ENCODE assay signal across 21 cellular contexts in genomic region chr7:34315032-34315431, GRCh38.
A peak's percentile ranks its signal among the peaks of the same experiment; 100 is the strongest.
DNase-seq lines count a peak whose midpoint lies in the region; FAIRE-seq and TF ChIP-seq lines count a peak whose summit lies in the region.
"Had no signal": no experiment of that assay in that cellular context is flagged by ENCODE, and none has a peak within 500 bp of the region (broad histone marks: within the 10 kb centered on the region; RNA-seq: fewer than 3 reads in every experiment).

No MANE protein-coding gene starts in this region.

- no peaks in the 10 kb centered on the region for H3K4me1 Mint-ChIP-seq in Calu3 (ENCODE audit: low read depth, unreplicated experiment)
- H3K4me1 Mint-ChIP-seq in activated naive CD4-positive, alpha-beta T cell treated with anti-CD3 and anti-CD28 coated beads for 36 hours (ENCODE audit: low read depth), result no peaks in the 10 kb centered on the region
- H3K4me1 Mint-ChIP-seq: naive thymus-derived CD8-positive, alpha-beta T cell had no signal

- H3K27me3 ChIP-seq in BJ (ENCODE audit: control insufficient read depth, insufficient read depth, low read length), result no peaks in the 10 kb centered on the region
- H3K27me3 ChIP-seq in suprapubic skin, result no peaks in the 10 kb centered on the region
- H3K27me3 ChIP-seq: BLaER1, gastrocnemius medialis, testis had no signal

- peaks cover 3% of the 10 kb centered on the region for H3K9me3 Mint-ChIP-seq in Calu3 (ENCODE audit: low read depth, unreplicated experiment)
- H3K9me3 Mint-ChIP-seq in activated naive CD4-positive, alpha-beta T cell treated with anti-CD3 and anti-CD28 coated beads for 36 hours, result peaks cover 10% of the 10 kb centered on the region

- FAIRE-seq in kidney (lab: Jason Lieb, UNC), result no peak
- FAIRE-seq: small intestine had no signal

- POLR2A ChIA-PET in BJ (lab: Charles Lee), result interaction anchor here (0.6 kb wide), 1 partner anchor 593 kb away, joined by 3 read pairs; no protein-coding TSS in a partner anchor

- H3K27me3 Mint-ChIP-seq in Calu3 (ENCODE audit: unreplicated experiment), result no peaks in the 10 kb centered on the region
- peaks cover 5% of the 10 kb centered on the region for H3K27me3 Mint-ChIP-seq in activated naive CD4-positive, alpha-beta T cell treated with anti-CD3 and anti-CD28 coated beads for 36 hours (ENCODE audit: low read depth)

- intact Hi-C loops in Calu3 (cut with micrococcal nuclease; ENCODE audit: unreplicated experiment), result no loop called here
- intact Hi-C loops in activated naive CD4-positive, alpha-beta T cell treated with anti-CD3 and anti-CD28 coated beads for 36 hours (cut with micrococcal nuclease), result no loop called here
- intact Hi-C loops in kidney (cut with DNase I), result no loop called here

- no peak overlapping the region for H3K27ac ChIP-seq in suprapubic skin
- H3K27ac ChIP-seq in kidney (ENCODE audit: low read depth in 2 of 2, low read length in 2 of 2), result no peak overlapping the region
- H3K27ac ChIP-seq: BLaER1, gastrocnemius medialis, testis had no signal

- CTCF ChIA-PET in BJ (lab: Yijun Ruan, JAX), result interaction anchor here (1.0 to 1.3 kb wide), 2 partner anchors 209 to 224 kb away, joined by 3 to 4 read pairs; no protein-coding TSS in a partner anchor
- CTCF ChIA-PET in Calu3 (lab: Charles Lee), result interaction anchor here (0.7 kb wide), 1 partner anchor 38 kb away, joined by 7 read pairs; no protein-coding TSS in a partner anchor
- CTCF ChIA-PET in activated naive CD4-positive, alpha-beta T cell treated with anti-CD3 and anti-CD28 coated beads for 36 hours (lab: Charles Lee), result no interaction called here

- TF ChIP-seq EP300 in suprapubic skin (IDR thresholded peaks at IDR 0.05), result no peak

- H3K36me3 ChIP-seq in BJ (ENCODE audit: control insufficient read depth, insufficient read depth, low read length) (no peaks in the 10 kb centered on the region), suprapubic skin (no peaks in the 10 kb centered on the region), kidney (ENCODE audit: control insufficient read depth in 1 of 2, insufficient read depth in 2 of 2, low read length in 2 of 2) (no peaks in the 10 kb centered on the region)
- H3K36me3 ChIP-seq: BLaER1, gastrocnemius medialis had no signal

- no peak overlapping the region for H3K4me3 ChIP-seq in BJ (ENCODE audit: low read depth, low read length)
- no peak overlapping the region for H3K4me3 ChIP-seq in suprapubic skin
- no peak overlapping the region for H3K4me3 ChIP-seq in kidney (ENCODE audit: low read length in 2 of 2)
- H3K4me3 ChIP-seq: BLaER1, gastrocnemius medialis, testis had no signal

- no peaks in the 10 kb centered on the region for H3K36me3 Mint-ChIP-seq in Calu3 (ENCODE audit: insufficient read depth, unreplicated experiment)
- no peaks in the 10 kb centered on the region for H3K36me3 Mint-ChIP-seq in activated naive CD4-positive, alpha-beta T cell treated with anti-CD3 and anti-CD28 coated beads for 36 hours (ENCODE audit: low read depth)

- H3K4me3 Mint-ChIP-seq in Calu3 (ENCODE audit: low read depth, unreplicated experiment), result no peak overlapping the region
- no peak overlapping the region for H3K4me3 Mint-ChIP-seq in activated naive CD4-positive, alpha-beta T cell treated with anti-CD3 and anti-CD28 coated beads for 36 hours
- H3K4me3 Mint-ChIP-seq: activated T-cell treated with anti-CD3 and anti-CD28 coated beads, Interleukin-2, amount 50 U/mL, for 24 hours; naive thymus-derived CD8-positive, alpha-beta T cell had no signal

- DNase-seq in BJ (ENCODE audit: low read depth) (peak; percentile 70), M059J (ENCODE audit: low read depth) (peak; percentile 76), dedifferentiated amniotic fluid mesenchymal stem cell (ENCODE audit: extremely low spot score) (peak; percentile 51), kidney tubule cell (ENCODE audit: low spot score) (peak; percentile 85), Calu3 (no peak), suprapubic skin (ENCODE audit: low spot score in 2 of 2) (no peak), kidney (no peak)
- no peak for DNase-seq in activated naive CD4-positive, alpha-beta T cell treated with anti-CD3 and anti-CD28 coated beads for 36 hours
- DNase-seq: activated CD4-positive, alpha-beta T cell treated with anti-CD3 and anti-CD28 coated beads, Interleukin-2, amount 50 U/mL, for 1 hour; activated naive CD4-positive, alpha-beta T cell treated with anti-CD3 and anti-CD28 coated beads, Interleukin-2, amount 50 U/mL, for 16 hours; activated T-cell treated with anti-CD3 and anti-CD28 coated beads, Interleukin-2, amount 50 U/mL, for 24 hours; effector CD8-positive, alpha-beta T cell; gastrocnemius medialis; Kasumi-1; naive thymus-derived CD8-positive, alpha-beta T cell; NCI-H1417 treated with DMSO at 0.1 percent for 48 hours; NCI-H82; posterior cingulate gyrus; small intestine; testis had no signal

- H3K4me1 ChIP-seq in suprapubic skin (no peaks in the 10 kb centered on the region), kidney (ENCODE audit: control insufficient read depth in 1 of 2, insufficient read depth in 1 of 2, low read depth in 1 of 2, low read length in 2 of 2) (no peaks in the 10 kb centered on the region)
- H3K4me1 ChIP-seq: BLaER1, gastrocnemius medialis, testis had no signal

- no peak overlapping the region for H3K27ac Mint-ChIP-seq in Calu3 (ENCODE audit: unreplicated experiment)
- H3K27ac Mint-ChIP-seq in activated naive CD4-positive, alpha-beta T cell treated with anti-CD3 and anti-CD28 coated beads for 36 hours, result no peak overlapping the region
- H3K27ac Mint-ChIP-seq: activated T-cell treated with anti-CD3 and anti-CD28 coated beads, Interleukin-2, amount 50 U/mL, for 24 hours; naive thymus-derived CD8-positive, alpha-beta T cell had no signal

- BruUV-seq in Calu3 (replicated peaks; lab: Mats Ljungman, UMichigan), result no TSS peak

- H3K9me3 ChIP-seq in suprapubic skin, result no peaks in the 10 kb centered on the region
- H3K9me3 ChIP-seq in kidney (ENCODE audit: control insufficient read depth in 1 of 2, low read length in 2 of 2), result peaks cover 0 to 4% of the 10 kb centered on the region in 2 donors
- H3K9me3 ChIP-seq: gastrocnemius medialis, testis had no signal

- no peak for TF ChIP-seq CTCF in BJ (IDR thresholded peaks at IDR 0.05; ENCODE audit: insufficient read depth, low read depth, low read length)
- no peak for TF ChIP-seq CTCF in Calu3 (IDR thresholded peaks at IDR 0.05; ENCODE audit: unreplicated experiment)
- no peak for TF ChIP-seq CTCF in suprapubic skin (IDR thresholded peaks at IDR 0.05)
- no peak for TF ChIP-seq CTCF in kidney (IDR thresholded peaks at IDR 0.05; ENCODE audit: borderline replicate concordance, extremely low read depth, insufficient read depth)

- H3K9ac ChIP-seq in kidney (ENCODE audit: low read length in 2 of 2), result no peak overlapping the region
- H3K9ac ChIP-seq: BLaER1 had no signal

- TF ChIP-seq POLR2A in suprapubic skin (IDR thresholded peaks at IDR 0.05), result no peak

Comparison
In these comparisons a context has a peak if more than half of its experiments do, and no peak if none do; other contexts are left out.
1. DNase-seq: peak in BJ (single experiment), M059J (single experiment), dedifferentiated amniotic fluid mesenchymal stem cell (single experiment) and kidney tubule cell (single experiment); none in Calu3 (single experiment), suprapubic skin (0 of 2), activated naive CD4-positive, alpha-beta T cell treated with anti-CD3 and anti-CD28 coated beads for 36 hours (single experiment) and kidney (single experiment).